ENCODE assay signal across 8 cellular contexts in the genomic region with DNA sequence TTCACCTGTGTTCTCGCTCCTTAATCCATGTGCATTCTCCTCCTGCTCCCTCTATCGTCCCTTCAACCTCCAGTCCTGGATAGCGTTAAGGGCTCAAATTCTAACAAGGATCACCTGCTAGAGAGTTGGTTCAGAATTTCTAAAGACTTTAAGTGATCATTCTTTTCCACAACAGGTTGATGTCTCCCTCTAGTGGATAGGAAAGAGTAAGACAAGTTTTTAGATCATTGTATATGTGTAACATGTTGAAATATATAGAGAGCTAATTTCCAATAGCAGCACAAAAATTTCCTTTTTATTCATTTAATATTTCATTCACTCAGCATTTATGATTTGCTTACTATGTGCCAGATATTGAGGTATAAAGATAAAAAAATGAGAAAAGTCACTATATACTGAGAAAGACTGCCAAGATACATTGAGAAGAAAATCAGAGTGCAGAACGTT. TPM values are rescaled to one million over a fixed set of nuclear protein-coding genes. Genes with fewer than 3 reads are reported as not detected.
A peak's percentile ranks its signal among the peaks of the same experiment; 100 is the strongest.
DNase-seq lines count a peak whose midpoint lies in the region; ATAC-seq and TF ChIP-seq lines count a peak whose summit lies in the region.

No MANE protein-coding gene starts in this region.

- no peak overlapping the region for H3K27ac ChIP-seq in thoracic aorta

- peak; percentile 42 for DNase-seq in DMS153 (lab: John Stamatoyannopoulos, UW)
- peak; percentile 83 for DNase-seq in NCI-H69 (lab: John Stamatoyannopoulos, UW)
- DNase-seq in iris pigment epithelial cell (ENCODE audit: low read depth): peak; percentile 61
- no peak for DNase-seq in thoracic aorta (ENCODE audit: low spot score)

- no peak overlapping the region for H3K4me3 Mint-ChIP-seq in brain

- H3K27me3 ChIP-seq in thoracic aorta (replicated peaks; ENCODE audit: insufficient read depth): no peaks in the 10 kb centered on the region

- H3K4me3 ChIP-seq in thoracic aorta: no peak overlapping the region

- H3K9me3 ChIP-seq in thoracic aorta: no peaks in the 10 kb centered on the region

- no peaks in the 10 kb centered on the region for H3K36me3 ChIP-seq in thoracic aorta

- peak overlapping the region in 1 of 5 experiments; percentile 56 for H3K27ac Mint-ChIP-seq in brain

- TF ChIP-seq CTCF in brain (conservative IDR thresholded peaks at IDR 0.05) (peak; percentile 80 to 83), thoracic aorta (IDR thresholded peaks at IDR 0.05) (peak; percentile 80)

- H3K27me3 Mint-ChIP-seq in brain: no peaks in the 10 kb centered on the region

- no peaks in the 10 kb centered on the region for H3K36me3 Mint-ChIP-seq in brain

- no peaks in the 10 kb centered on the region for H3K9me3 Mint-ChIP-seq in brain

- ATAC-seq in HG03565 (IDR thresholded peaks at IDR 0.05; ENCODE audit: unreplicated experiment): peak; percentile 59
- no peak for ATAC-seq in thoracic aorta (ENCODE audit: insufficient number of reproducible peaks, low FRiP score, low read depth)
- ATAC-seq in HG03159 (IDR thresholded peaks at IDR 0.05; ENCODE audit: unreplicated experiment): no peak
- no peak for ATAC-seq in GM18870 (IDR thresholded peaks at IDR 0.05; ENCODE audit: unreplicated experiment)

- no peaks in the 10 kb centered on the region for H3K4me1 ChIP-seq in thoracic aorta (ENCODE audit: control insufficient read depth in 1 of 2, low read depth in 2 of 2)

- H3K4me1 Mint-ChIP-seq in brain: peaks cover 3% of the 10 kb centered on the region

RNA-seq across cellular contexts. Expression of a gene that starts 9.3 kb away (rescaled TPM):
- 0.10 TPM for polyA plus RNA-seq in brain (ENCODE audit: insufficient read depth, low read depth, low replicate concordance)
- total RNA-seq in thoracic aorta: under 1 TPM; 0.27 to 0.71 TPM
